25 cellular contexts compared by ENCODE assay signal in the genomic region with DNA sequence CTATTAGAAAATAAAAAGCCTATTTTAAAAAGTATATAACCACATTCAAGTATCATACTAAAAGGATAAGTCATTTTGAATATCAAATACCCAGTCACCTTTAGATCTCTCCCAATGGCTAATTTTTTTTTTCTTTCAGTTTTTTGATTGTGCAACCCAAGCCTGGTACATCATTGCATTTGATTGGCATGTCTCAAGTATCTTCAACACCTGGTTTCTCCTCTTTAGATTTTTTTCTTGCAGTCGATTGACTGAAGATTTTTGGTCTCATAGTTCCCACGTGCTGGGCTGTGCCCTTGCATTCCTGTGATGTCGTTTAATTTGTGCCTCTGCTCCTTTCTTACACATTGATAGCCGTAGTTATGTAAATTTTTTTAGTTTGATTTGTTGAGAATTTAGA.
"Had no signal": no experiment of that assay in that cellular context is flagged by ENCODE, and none has a peak within 500 bp of the region (broad histone marks: within the 10 kb centered on the region; RNA-seq: fewer than 3 reads in every experiment).

No MANE protein-coding gene starts in this region.

- H3K4me3 Mint-ChIP-seq: activated B cell treated with CpG ODN at 0.5 μM for 24 hours; activated CD8-positive, alpha-beta memory T cell treated with anti-CD3 and anti-CD28 coated beads, Interleukin-2, amount 10 ng/mL, durations not matched to agents 7 days and 5 days; activated CD8-positive, alpha-beta T cell treated with anti-CD3 and anti-CD28 coated beads, Interleukin-2, amount 10 ng/mL, durations not matched to agents 7 days and 5 days; activated naive CD8-positive, alpha-beta T cell; endodermal cell; natural killer cell treated with Interleukin-12 subunit alpha and Interleukin-12 subunit beta and Interleukin-15 and Interleukin-18, amount 100 ng/mL, for 72 hours; T-helper 2 cell treated with Interferon-gamma antibody and Interleukin-4, amounts not matched to agents 5 μg/mL and 100 μg/mL, for 36 hours had no signal

- H3K27ac Mint-ChIP-seq: activated B cell treated with CpG ODN at 0.5 μM for 24 hours; activated CD8-positive, alpha-beta memory T cell treated with anti-CD3 and anti-CD28 coated beads, Interleukin-2, amount 10 ng/mL, durations not matched to agents 7 days and 5 days; activated CD8-positive, alpha-beta T cell treated with anti-CD3 and anti-CD28 coated beads, Interleukin-2, amount 10 ng/mL, durations not matched to agents 7 days and 5 days; activated naive CD8-positive, alpha-beta T cell; endodermal cell; natural killer cell treated with Interleukin-12 subunit alpha and Interleukin-12 subunit beta and Interleukin-15 and Interleukin-18, amount 100 ng/mL, for 72 hours; T-helper 2 cell treated with Interferon-gamma antibody and Interleukin-4, amounts not matched to agents 5 μg/mL and 100 μg/mL, for 36 hours had no signal

- DNase-seq: activated B cell treated with CpG ODN at 0.5 μM for 24 hours; activated CD4-positive, alpha-beta T cell treated with anti-CD3 and anti-CD28 coated beads, Interleukin-2, amount 50 U/mL, for 1 hour; activated CD8-positive, alpha-beta memory T cell treated with anti-CD3 and anti-CD28 coated beads, Interleukin-2, amount 10 ng/mL, durations not matched to agents 7 days and 5 days; activated CD8-positive, alpha-beta T cell treated with anti-CD3 and anti-CD28 coated beads, Interleukin-2, amount 10 ng/mL, durations not matched to agents 7 days and 5 days; activated effector memory CD4-positive, alpha-beta T cell treated with Interleukin-2 at 50 U/mL for 16 hours; activated naive CD4-positive, alpha-beta T cell treated with Interleukin-2 at 50 U/mL for 16 hours; anterior cingulate cortex; body of pancreas; endodermal cell; esophagus squamous epithelium; gastrocnemius medialis; glutamatergic neuron; islet precursor cell; left ventricle myocardium inferior; mucosa of descending colon; posterior cingulate gyrus; right cardiac atrium; spleen; stimulated activated naive CD4-positive, alpha-beta T cell; T-helper 1 cell; tibial artery had no signal

- H3K27me3 Mint-ChIP-seq: activated B cell treated with CpG ODN at 0.5 μM for 24 hours; activated CD8-positive, alpha-beta memory T cell treated with anti-CD3 and anti-CD28 coated beads, Interleukin-2, amount 10 ng/mL, durations not matched to agents 7 days and 5 days; activated naive CD8-positive, alpha-beta T cell; natural killer cell treated with Interleukin-12 subunit alpha and Interleukin-12 subunit beta and Interleukin-15 and Interleukin-18, amount 100 ng/mL, for 72 hours had no signal

- H3K9me3 Mint-ChIP-seq: activated B cell treated with CpG ODN at 0.5 μM for 24 hours; endodermal cell; natural killer cell treated with Interleukin-12 subunit alpha and Interleukin-12 subunit beta and Interleukin-15 and Interleukin-18, amount 100 ng/mL, for 72 hours; T-helper 2 cell treated with Interferon-gamma antibody and Interleukin-4, amounts not matched to agents 5 μg/mL and 100 μg/mL, for 36 hours had no signal

- H3K4me3 ChIP-seq: body of pancreas, esophagus squamous epithelium, gastrocnemius medialis, left ventricle myocardium inferior, mucosa of descending colon, spleen, suprapubic skin, tibial artery had no signal

- ATAC-seq: activated CD8-positive, alpha-beta memory T cell treated with anti-CD3 and anti-CD28 coated beads, Interleukin-2, amount 10 ng/mL, durations not matched to agents 7 days and 5 days; activated CD8-positive, alpha-beta T cell treated with anti-CD3 and anti-CD28 coated beads, Interleukin-2, amount 10 ng/mL, durations not matched to agents 7 days and 5 days; body of pancreas; gastrocnemius medialis; mucosa of descending colon; natural killer cell treated with Interleukin-12 subunit alpha and Interleukin-12 subunit beta and Interleukin-15 and Interleukin-18, amount 100 ng/mL, for 72 hours; right cardiac atrium had no signal

- H3K4me1 Mint-ChIP-seq: activated B cell treated with CpG ODN at 0.5 μM for 24 hours; activated CD8-positive, alpha-beta memory T cell treated with anti-CD3 and anti-CD28 coated beads, Interleukin-2, amount 10 ng/mL, durations not matched to agents 7 days and 5 days had no signal
